17 cellular contexts compared by ENCODE assay signal in the genomic region with DNA sequence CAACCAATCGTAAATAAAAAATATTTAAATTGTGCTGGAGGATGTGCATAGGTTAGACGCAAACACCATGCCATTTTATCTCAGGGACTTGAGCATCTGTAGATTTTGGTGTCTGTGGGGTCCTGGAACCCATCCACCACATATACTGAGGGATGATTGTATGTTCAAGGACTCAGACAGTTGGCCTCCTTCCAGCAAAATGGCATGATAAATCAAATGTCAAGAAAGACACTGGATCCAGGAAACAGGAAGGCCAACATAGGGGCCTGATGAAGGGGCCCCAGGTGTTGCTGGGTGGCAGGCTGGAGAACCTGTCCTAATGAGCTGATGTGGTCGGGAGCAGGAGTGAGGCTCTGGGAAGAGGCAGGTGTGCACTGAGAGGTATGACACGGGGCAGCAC.
A peak's percentile ranks its signal among the peaks of the same experiment; 100 is the strongest.
DNase-seq lines count a peak whose midpoint lies in the region; ATAC-seq, FAIRE-seq and TF ChIP-seq lines count a peak whose summit lies in the region.
"Had no signal": no experiment of that assay in that cellular context is flagged by ENCODE, and none has a peak within 500 bp of the region (broad histone marks: within the 10 kb centered on the region; RNA-seq: fewer than 3 reads in every experiment).

No MANE protein-coding gene starts in this region.

- 66% methylated on average over 4 of the region's 4 CpGs for WGBS in K562 (ENCODE audit: insufficient coverage, low coverage, missing lambda C conversion rate)

- FAIRE-seq in K562 (lab: Jason Lieb, UNC), result no peak

- no peaks in the 10 kb centered on the region for H3K36me3 ChIP-seq in K562 (ENCODE audit: control insufficient read depth, insufficient read depth, low read length)
- no peaks in the 10 kb centered on the region for H3K36me3 ChIP-seq in PC-3 (ENCODE audit: low read depth, low read length)
- H3K36me3 ChIP-seq: BLaER1 treated with 17β-estradiol and CSF1 and Interleukin-3, amounts not matched to agents 10 nM and 100 nM; Peyer's patch had no signal

- H3K4me3 ChIP-seq in K562 (no peak overlapping the region), PC-3 (ENCODE audit: low read length) (no peak overlapping the region)
- H3K4me3 ChIP-seq: BLaER1 treated with 17β-estradiol and CSF1 and Interleukin-3, amounts not matched to agents 10 nM and 100 nM; Peyer's patch had no signal

- CTCF ChIA-PET in K562 (lab: Yijun Ruan, JAX; ENCODE audit: low intra/inter-chr PET ratio) (no interaction called here), PC-3 (lab: Charles Lee) (no interaction called here)

- TF ChIP-seq RAD21 in K562 (CRISPR knock-in tag; conservative IDR thresholded peaks at IDR 0.05 in 1 of 2, IDR thresholded peaks at IDR 0.05 in 1 of 2), result no peak

- no peak for TF ChIP-seq EP300 in K562 (IDR thresholded peaks at IDR 0.05; ENCODE audit: low read length)

- POLR2A ChIA-PET in K562 (lab: Yijun Ruan, JAX) (no interaction called here), PC-3 (lab: Charles Lee; ENCODE audit: unreplicated experiment) (no interaction called here)

- H3K4me2 ChIP-seq in K562 (ENCODE audit: insufficient read depth, low read length), result no peak overlapping the region
- H3K4me2 ChIP-seq in PC-3 (ENCODE audit: low read length), result no peak overlapping the region
- H3K4me2 ChIP-seq: BLaER1 treated with 17β-estradiol and CSF1 and Interleukin-3, amounts not matched to agents 10 nM and 100 nM had no signal

- H3K27me3 ChIP-seq in K562 (ENCODE audit: control insufficient read depth in 2 of 2, insufficient read depth in 2 of 2, low read length in 2 of 2), result no peaks in the 10 kb centered on the region
- H3K27me3 ChIP-seq in PC-3 (ENCODE audit: low read length), result no peaks in the 10 kb centered on the region
- H3K27me3 ChIP-seq: BLaER1 treated with 17β-estradiol and CSF1 and Interleukin-3, amounts not matched to agents 10 nM and 100 nM; Peyer's patch had no signal

- H2AFZ ChIP-seq in K562 (ENCODE audit: low read depth, low read length) (no peak overlapping the region), PC-3 (ENCODE audit: low read length) (no peak overlapping the region)

- H4K20me1 ChIP-seq in K562 (replicated peaks; ENCODE audit: control insufficient read depth, insufficient read depth, low read length), result no peaks in the 10 kb centered on the region
- H4K20me1 ChIP-seq in PC-3 (ENCODE audit: low read length), result no peaks in the 10 kb centered on the region
- H4K20me1 ChIP-seq: BLaER1 treated with 17β-estradiol and CSF1 and Interleukin-3, amounts not matched to agents 10 nM and 100 nM had no signal

- peak; percentile 11 for DNase-seq in DMS 273 (lab: John Stamatoyannopoulos, UW; ENCODE audit: unreplicated experiment)
- DNase-seq in DMS 273 treated with DMSO at 0.1 percent for 48 hours (lab: John Stamatoyannopoulos, UW), result no peak
- DNase-seq in NCI-H1105 treated with DMSO at 0.1 percent for 48 hours (lab: John Stamatoyannopoulos, UW), result peak; percentile 28
- peak; percentile 82 for DNase-seq in NCI-H2171 treated with DMSO at 0.1 percent for 48 hours (lab: John Stamatoyannopoulos, UW)
- no peak for DNase-seq in K562 (ENCODE audit: extremely low read depth in 1 of 4, low spot score in 3 of 4)
- no peak for DNase-seq in NCI-H1436 (lab: John Stamatoyannopoulos, UW)
- no peak for DNase-seq in anterior cingulate cortex (lab: John Stamatoyannopoulos, UW)
- no peak for DNase-seq in PC-3
- DNase-seq: DND-41, GDM1, HFFc6, NCI-H526, Peyer's patch, Right ventricle myocardium superior had no signal

- TF ChIP-seq POLR2A in K562 (conservative IDR thresholded peaks at IDR 0.05), result no peak

- no peak for ATAC-seq in K562
- no peak for ATAC-seq in PC-3

- H3K9me3 ChIP-seq in K562 (replicated peaks; ENCODE audit: control insufficient read depth, insufficient read depth, low read depth, low read length), result no peaks in the 10 kb centered on the region
- 0 out of 2 replicates have a peak, but pooled peaks cover 15% of the 10 kb centered on the region for H3K9me3 ChIP-seq in PC-3 (ENCODE audit: low read length)

- intact Hi-C loops in K562 (cut with micrococcal nuclease) (no loop called here), PC-3 (cut with micrococcal nuclease) (no loop called here)

- no peaks in the 10 kb centered on the region for H3K9me1 ChIP-seq in K562 (ENCODE audit: control insufficient read depth, insufficient read depth, low read length)

- in situ Hi-C loops in K562 (cut with MboI), result no loop called here

- H3F3A ChIP-seq in PC-3 (ENCODE audit: low read length, unreplicated experiment), result no peaks in the 10 kb centered on the region

- H3K9ac ChIP-seq in K562 (ENCODE audit: insufficient read depth in 1 of 2, low read depth in 2 of 2, low read length in 2 of 2), result no peak overlapping the region
- H3K9ac ChIP-seq in PC-3 (ENCODE audit: low read length), result no peak overlapping the region
- H3K9ac ChIP-seq: BLaER1 treated with 17β-estradiol and CSF1 and Interleukin-3, amounts not matched to agents 10 nM and 100 nM had no signal

- no peak overlapping the region for H3K27ac ChIP-seq in K562 (ENCODE audit: extremely low read depth, low read depth, low read length)
- H3K27ac ChIP-seq in PC-3 (ENCODE audit: low read length), result no peak overlapping the region
- H3K27ac ChIP-seq: 22Rv1; BLaER1 treated with 17β-estradiol and CSF1 and Interleukin-3, amounts not matched to agents 10 nM and 100 nM; HL-60; Peyer's patch had no signal

- no peaks in the 10 kb centered on the region for H3K9me2 ChIP-seq in PC-3 (replicated peaks; ENCODE audit: low read length)

- no peaks in the 10 kb centered on the region for H3K4me1 ChIP-seq in K562 (replicated peaks in 1 of 2; ENCODE audit: control insufficient read depth in 2 of 2, insufficient read depth in 2 of 2, low read length in 2 of 2)
- no peaks in the 10 kb centered on the region for H3K4me1 ChIP-seq in PC-3 (ENCODE audit: insufficient read depth, low read length)
- H3K4me1 ChIP-seq: BLaER1 treated with 17β-estradiol and CSF1 and Interleukin-3, amounts not matched to agents 10 nM and 100 nM; Peyer's patch had no signal

- no TSS peak for BruUV-seq in K562 (replicated peaks; lab: Mats Ljungman, UMichigan)
- BruUV-seq in PC-3 (replicated peaks; lab: Mats Ljungman, UMichigan), result no TSS peak

- H3K79me2 ChIP-seq in K562 (ENCODE audit: control insufficient read depth, insufficient read depth, low read length) (no peaks in the 10 kb centered on the region), PC-3 (ENCODE audit: low read length) (no peaks in the 10 kb centered on the region)

- TF ChIP-seq CTCF in K562 (IDR thresholded peaks at IDR 0.05 in 2 of 3, conservative IDR thresholded peaks at IDR 0.05 in 1 of 3; ENCODE audit: insufficient read depth in 2 of 3, low read depth in 1 of 3, low read length in 3 of 3), result no peak
- TF ChIP-seq CTCF in PC-3 (conservative IDR thresholded peaks at IDR 0.05; ENCODE audit: low read depth, low read length), result no peak

TF ChIP-seq in K562, 482 proteins besides CTCF, POLR2A, EP300 and RAD21:
- TF ChIP-seq, protein P1, sequence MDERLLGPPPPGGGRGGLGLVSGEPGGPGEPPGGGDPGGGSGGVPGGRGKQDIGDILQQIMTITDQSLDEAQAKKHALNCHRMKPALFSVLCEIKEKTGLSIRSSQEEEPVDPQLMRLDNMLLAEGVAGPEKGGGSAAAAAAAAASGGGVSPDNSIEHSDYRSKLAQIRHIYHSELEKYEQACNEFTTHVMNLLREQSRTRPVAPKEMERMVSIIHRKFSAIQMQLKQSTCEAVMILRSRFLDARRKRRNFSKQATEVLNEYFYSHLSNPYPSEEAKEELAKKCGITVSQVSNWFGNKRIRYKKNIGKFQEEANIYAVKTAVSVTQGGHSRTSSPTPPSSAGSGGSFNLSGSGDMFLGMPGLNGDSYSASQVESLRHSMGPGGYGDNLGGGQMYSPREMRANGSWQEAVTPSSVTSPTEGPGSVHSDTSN (CRISPR knock-in tag; IDR thresholded peaks at IDR 0.05; ENCODE audit: low read depth), result no peak
- TF ChIP-seq, protein P1 (tag; conservative IDR thresholded peaks at IDR 0.05; ENCODE audit: low read depth), result peak; percentile 41
- TF ChIP-seq HCFC1 (IDR thresholded peaks at IDR 0.05; ENCODE audit: low read depth, low read length), result no peak
- no peak for TF ChIP-seq SMAD4 (CRISPR knock-in tag; conservative IDR thresholded peaks at IDR 0.05)
- TF ChIP-seq MEIS2 (IDR thresholded peaks at IDR 0.05; ENCODE audit: partially characterized antibody), result peak; percentile 55
- TF ChIP-seq, protein P2, sequence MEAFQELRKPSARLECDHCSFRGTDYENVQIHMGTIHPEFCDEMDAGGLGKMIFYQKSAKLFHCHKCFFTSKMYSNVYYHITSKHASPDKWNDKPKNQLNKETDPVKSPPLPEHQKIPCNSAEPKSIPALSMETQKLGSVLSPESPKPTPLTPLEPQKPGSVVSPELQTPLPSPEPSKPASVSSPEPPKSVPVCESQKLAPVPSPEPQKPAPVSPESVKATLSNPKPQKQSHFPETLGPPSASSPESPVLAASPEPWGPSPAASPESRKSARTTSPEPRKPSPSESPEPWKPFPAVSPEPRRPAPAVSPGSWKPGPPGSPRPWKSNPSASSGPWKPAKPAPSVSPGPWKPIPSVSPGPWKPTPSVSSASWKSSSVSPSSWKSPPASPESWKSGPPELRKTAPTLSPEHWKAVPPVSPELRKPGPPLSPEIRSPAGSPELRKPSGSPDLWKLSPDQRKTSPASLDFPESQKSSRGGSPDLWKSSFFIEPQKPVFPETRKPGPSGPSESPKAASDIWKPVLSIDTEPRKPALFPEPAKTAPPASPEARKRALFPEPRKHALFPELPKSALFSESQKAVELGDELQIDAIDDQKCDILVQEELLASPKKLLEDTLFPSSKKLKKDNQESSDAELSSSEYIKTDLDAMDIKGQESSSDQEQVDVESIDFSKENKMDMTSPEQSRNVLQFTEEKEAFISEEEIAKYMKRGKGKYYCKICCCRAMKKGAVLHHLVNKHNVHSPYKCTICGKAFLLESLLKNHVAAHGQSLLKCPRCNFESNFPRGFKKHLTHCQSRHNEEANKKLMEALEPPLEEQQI (IDR thresholded peaks at IDR 0.05), result no peak
- no peak for TF ChIP-seq NONO (IDR thresholded peaks at IDR 0.05; ENCODE audit: low read depth in 2 of 2, low read length in 1 of 2)
- TF ChIP-seq CBX3 (IDR thresholded peaks at IDR 0.05; ENCODE audit: borderline replicate concordance in 1 of 2, low read length in 2 of 2), result no peak

Comparison
In these comparisons a context has a peak if more than half of its experiments do, and no peak if none do; other contexts are left out.
1. DNase-seq: peak in DMS 273 (single experiment), NCI-H1105 treated with DMSO at 0.1 percent for 48 hours (single experiment) and NCI-H2171 treated with DMSO at 0.1 percent for 48 hours (single experiment); none in DMS 273 treated with DMSO at 0.1 percent for 48 hours (single experiment), K562 (0 of 4), NCI-H1436 (single experiment), anterior cingulate cortex (0 of 58) and PC-3 (single experiment).